ENCODE assay signal across 8 cellular contexts in genomic region chr5:2149196-2149541, GRCh38.
DNase-seq lines count a peak whose midpoint lies in the region; ATAC-seq lines count a peak whose summit lies in the region.

No MANE protein-coding gene starts in this region.

- no peak overlapping the region for H3K4me3 Mint-ChIP-seq in activated CD8-positive, alpha-beta memory T cell treated with anti-CD3 and anti-CD28 coated beads, Interleukin-2, amount 10 ng/mL, durations not matched to agents 7 days and 5 days

- ATAC-seq in GM18508 (IDR thresholded peaks at IDR 0.05; ENCODE audit: insufficient read depth, unreplicated experiment) (peak; percentile 70), HG03159 (IDR thresholded peaks at IDR 0.05; ENCODE audit: unreplicated experiment) (peak; percentile 49), HG02870 (IDR thresholded peaks at IDR 0.05; ENCODE audit: unreplicated experiment) (no peak)
- no peak for ATAC-seq in activated CD8-positive, alpha-beta memory T cell treated with anti-CD3 and anti-CD28 coated beads, Interleukin-2, amount 10 ng/mL, durations not matched to agents 7 days and 5 days

- no peak overlapping the region for H3K27ac Mint-ChIP-seq in activated CD8-positive, alpha-beta memory T cell treated with anti-CD3 and anti-CD28 coated beads, Interleukin-2, amount 10 ng/mL, durations not matched to agents 7 days and 5 days

- peaks cover 6% of the 10 kb centered on the region for H3K4me1 Mint-ChIP-seq in activated CD8-positive, alpha-beta memory T cell treated with anti-CD3 and anti-CD28 coated beads, Interleukin-2, amount 10 ng/mL, durations not matched to agents 7 days and 5 days

- peaks cover 5% of the 10 kb centered on the region for H3K27me3 Mint-ChIP-seq in activated CD8-positive, alpha-beta memory T cell treated with anti-CD3 and anti-CD28 coated beads, Interleukin-2, amount 10 ng/mL, durations not matched to agents 7 days and 5 days

- H3K9me3 Mint-ChIP-seq in activated CD8-positive, alpha-beta memory T cell treated with anti-CD3 and anti-CD28 coated beads, Interleukin-2, amount 10 ng/mL, durations not matched to agents 7 days and 5 days (ENCODE audit: low read depth), result no peaks in the 10 kb centered on the region

- CTCF ChIA-PET in activated CD8-positive, alpha-beta memory T cell treated with anti-CD3 and anti-CD28 coated beads, Interleukin-2, amount 10 ng/mL, durations not matched to agents 7 days and 5 days (lab: Charles Lee), result no interaction called here

- DNase-seq in RKO (ENCODE audit: low spot score) (peak; percentile 38), islet precursor cell (peak; percentile 92), GF-D8 (lab: John Stamatoyannopoulos, UW) (no peak), GOT3 (lab: John Stamatoyannopoulos, UW) (no peak)
- DNase-seq in activated CD8-positive, alpha-beta memory T cell treated with anti-CD3 and anti-CD28 coated beads, Interleukin-2, amount 10 ng/mL, durations not matched to agents 7 days and 5 days, result no peak

- no peaks in the 10 kb centered on the region for H3K36me3 Mint-ChIP-seq in activated CD8-positive, alpha-beta memory T cell treated with anti-CD3 and anti-CD28 coated beads, Interleukin-2, amount 10 ng/mL, durations not matched to agents 7 days and 5 days

Comparison
In these comparisons a context has a peak if more than half of its experiments do, and no peak if none do; other contexts are left out.
1. ATAC-seq: peak in GM18508 (single experiment) and HG03159 (single experiment); none in HG02870 (single experiment) and activated CD8-positive, alpha-beta memory T cell treated with anti-CD3 and anti-CD28 coated beads, Interleukin-2, amount 10 ng/mL, durations not matched to agents 7 days and 5 days (single experiment).
2. DNase-seq: peak in RKO (single experiment) and islet precursor cell (single experiment); none in GF-D8 (single experiment), activated CD8-positive, alpha-beta memory T cell treated with anti-CD3 and anti-CD28 coated beads, Interleukin-2, amount 10 ng/mL, durations not matched to agents 7 days and 5 days (single experiment) and GOT3 (single experiment).